ENCODE assay signal across 22 cellular contexts in genomic region chrX:54288989-54289388, GRCh38.
DNase-seq lines count a peak whose midpoint lies in the region; ATAC-seq, FAIRE-seq and TF ChIP-seq lines count a peak whose summit lies in the region.
"Had no signal": no experiment of that assay in that cellular context is flagged by ENCODE, and none has a peak within 500 bp of the region (broad histone marks: within the 10 kb centered on the region; RNA-seq: fewer than 3 reads in every experiment).

No MANE protein-coding gene starts in this region.

- no peak overlapping the region for H3K4me3 Mint-ChIP-seq in Caco-2 (ENCODE audit: unreplicated experiment)
- H3K4me3 Mint-ChIP-seq: B cell; CD4-positive, CD25-positive, alpha-beta regulatory T cell; CD8-positive, alpha-beta T cell had no signal

- no peak overlapping the region for H3K9ac ChIP-seq in K562 (ENCODE audit: insufficient read depth in 1 of 2, low read depth in 2 of 2, low read length in 2 of 2)
- H3K9ac ChIP-seq: BLaER1, GM23248 had no signal

- H3K79me2 ChIP-seq in K562 (ENCODE audit: control insufficient read depth, insufficient read depth, low read length) (no peaks in the 10 kb centered on the region), hepatocyte (no peaks in the 10 kb centered on the region)

- no peaks in the 10 kb centered on the region for H3K36me3 ChIP-seq in right atrium auricular region
- H3K36me3 ChIP-seq in K562 (ENCODE audit: control insufficient read depth, insufficient read depth, low read length) = no peaks in the 10 kb centered on the region
- H3K36me3 ChIP-seq in hepatocyte (replicated peaks; ENCODE audit: insufficient read depth, low read depth) = no peaks in the 10 kb centered on the region
- no peaks in the 10 kb centered on the region for H3K36me3 ChIP-seq in Caco-2 (ENCODE audit: control insufficient read depth, insufficient read depth, low read length)
- H3K36me3 ChIP-seq: BLaER1 had no signal

- POLR2A ChIA-PET in K562 (lab: Yijun Ruan, JAX) = no interaction called here
- POLR2A ChIA-PET in Caco-2 (lab: Charles Lee) = no interaction called here

- H3K27me3 Mint-ChIP-seq in Caco-2 (ENCODE audit: insufficient read depth, unreplicated experiment) = peaks cover 7% of the 10 kb centered on the region
- H3K27me3 Mint-ChIP-seq: B cell had no signal

- no peaks in the 10 kb centered on the region for H3K4me1 Mint-ChIP-seq in Caco-2 (ENCODE audit: low read depth, unreplicated experiment)
- H3K4me1 Mint-ChIP-seq: B cell; CD4-positive, CD25-positive, alpha-beta regulatory T cell had no signal

- no peaks in the 10 kb centered on the region for H3K9me1 ChIP-seq in K562 (ENCODE audit: control insufficient read depth, insufficient read depth, low read length)

- CTCF ChIA-PET in K562 (lab: Yijun Ruan, JAX; ENCODE audit: low intra/inter-chr PET ratio) (no interaction called here), Caco-2 (lab: Charles Lee) (no interaction called here)

- no peaks in the 10 kb centered on the region for H3K36me3 Mint-ChIP-seq in Caco-2 (ENCODE audit: insufficient read depth, unreplicated experiment)
- H3K36me3 Mint-ChIP-seq: CD4-positive, CD25-positive, alpha-beta regulatory T cell; CD8-positive, alpha-beta T cell had no signal

- H3K27ac Mint-ChIP-seq in Caco-2 (ENCODE audit: unreplicated experiment) = no peak overlapping the region
- H3K27ac Mint-ChIP-seq: B cell; CD4-positive, CD25-positive, alpha-beta regulatory T cell; CD8-positive, alpha-beta T cell had no signal

- TF ChIP-seq CTCF in right atrium auricular region (IDR thresholded peaks at IDR 0.05) = no peak
- TF ChIP-seq CTCF in K562 (IDR thresholded peaks at IDR 0.05 in 2 of 3, conservative IDR thresholded peaks at IDR 0.05 in 1 of 3; ENCODE audit: insufficient read depth in 2 of 3, low read depth in 1 of 3, low read length in 3 of 3) = no peak
- no peak for TF ChIP-seq CTCF in hepatocyte (IDR thresholded peaks at IDR 0.05; ENCODE audit: poor library complexity)
- no peak for TF ChIP-seq CTCF in Caco-2 (IDR thresholded peaks at IDR 0.05; ENCODE audit: insufficient read depth in 1 of 2, low read depth in 1 of 2, low read length in 1 of 2, severe bottlenecking in 1 of 2, unreplicated experiment in 1 of 2)

- H3K4me1 ChIP-seq in right atrium auricular region = no peaks in the 10 kb centered on the region
- H3K4me1 ChIP-seq in K562 (replicated peaks in 1 of 2; ENCODE audit: control insufficient read depth in 2 of 2, insufficient read depth in 2 of 2, low read length in 2 of 2) = no peaks in the 10 kb centered on the region
- no peaks in the 10 kb centered on the region for H3K4me1 ChIP-seq in hepatocyte (ENCODE audit: insufficient read depth)
- no peaks in the 10 kb centered on the region for H3K4me1 ChIP-seq in Caco-2
- H3K4me1 ChIP-seq: BLaER1 had no signal

- H3K4me2 ChIP-seq in K562 (ENCODE audit: insufficient read depth, low read length) (no peak overlapping the region), hepatocyte (no peak overlapping the region)
- H3K4me2 ChIP-seq: BLaER1 had no signal

- H3K27ac ChIP-seq in right atrium auricular region (no peak overlapping the region), K562 (ENCODE audit: extremely low read depth, low read depth, low read length) (no peak overlapping the region), hepatocyte (no peak overlapping the region)
- H3K27ac ChIP-seq: BLaER1, C4-2B, GM23248 had no signal

- H3K9me2 ChIP-seq in hepatocyte (replicated peaks; ENCODE audit: insufficient read depth) = no peaks in the 10 kb centered on the region

- BruUV-seq in K562 (replicated peaks; lab: Mats Ljungman, UMichigan) (no TSS peak), Caco-2 (replicated peaks; lab: Mats Ljungman, UMichigan) (no TSS peak)

- ATAC-seq in left ventricle myocardium superior = peak; percentile 52
- ATAC-seq in K562 = no peak
- ATAC-seq: CD8-positive, alpha-beta T cell had no signal

- in situ Hi-C loops in K562 (cut with MboI) = no loop called here

- FAIRE-seq in K562 (lab: Jason Lieb, UNC) = no peak
- FAIRE-seq: D721Med, G401.6, GM12892, GM19239, H1 had no signal

- H3K27me3 ChIP-seq in right atrium auricular region (no peaks in the 10 kb centered on the region), K562 (ENCODE audit: control insufficient read depth in 2 of 2, insufficient read depth in 2 of 2, low read length in 2 of 2) (peaks cover 3 to 5% of the 10 kb centered on the region in 2 experiments; a peak in 3 of 5 replicates), hepatocyte (no peaks in the 10 kb centered on the region), Caco-2 (replicated peaks; ENCODE audit: control insufficient read depth, insufficient read depth, low read length) (no peaks in the 10 kb centered on the region)

- intact Hi-C loops in left ventricle myocardium superior (cut with micrococcal nuclease) = no loop called here
- intact Hi-C loops in K562 (cut with micrococcal nuclease) = no loop called here
- intact Hi-C loops in Caco-2 (cut with micrococcal nuclease; ENCODE audit: unreplicated experiment) = no loop called here

- TF ChIP-seq EP300 in K562 (IDR thresholded peaks at IDR 0.05; ENCODE audit: low read length) = no peak

- no peaks in the 10 kb centered on the region for H3K9me3 Mint-ChIP-seq in Caco-2 (ENCODE audit: unreplicated experiment)
- H3K9me3 Mint-ChIP-seq: CD4-positive, CD25-positive, alpha-beta regulatory T cell; CD8-positive, alpha-beta T cell had no signal

- H2AFZ ChIP-seq in K562 (ENCODE audit: low read depth, low read length) (no peak overlapping the region), hepatocyte (no peak overlapping the region)
- H2AFZ ChIP-seq: GM23248 had no signal

- H3K9me3 ChIP-seq in right atrium auricular region (no peaks in the 10 kb centered on the region), K562 (replicated peaks; ENCODE audit: control insufficient read depth, insufficient read depth, low read depth, low read length) (no peaks in the 10 kb centered on the region), hepatocyte (ENCODE audit: low read depth) (no peaks in the 10 kb centered on the region), Caco-2 (no peaks in the 10 kb centered on the region)
- H3K9me3 ChIP-seq: BLaER1 had no signal

- H3K4me3 ChIP-seq in right atrium auricular region (no peak overlapping the region), K562 (no peak overlapping the region), hepatocyte (no peak overlapping the region), Caco-2 (ENCODE audit: low read depth, low read length) (no peak overlapping the region)
- H3K4me3 ChIP-seq: BLaER1, GM23248 had no signal

- TF ChIP-seq RAD21 in K562 (CRISPR knock-in tag; conservative IDR thresholded peaks at IDR 0.05 in 1 of 2, IDR thresholded peaks at IDR 0.05 in 1 of 2) = no peak

- DNase-seq in left ventricle myocardium superior (no peak), right atrium auricular region (ENCODE audit: low spot score) (no peak), K562 (ENCODE audit: extremely low read depth in 1 of 4, low spot score in 3 of 4) (no peak), hepatocyte (ENCODE audit: low spot score) (peak; percentile 20), pons (ENCODE audit: low spot score) (peak; percentile 0), Caco-2 (no peak), NCI-H1092 treated with DMSO at 0.1 percent for 48 hours (lab: John Stamatoyannopoulos, UW) (no peak), inferior parietal cortex (ENCODE audit: extremely low spot score) (no peak)
- DNase-seq: CD4-positive, CD25-positive, alpha-beta regulatory T cell; CD8-positive, alpha-beta T cell; DND-41; H7; HCEC 1CT had no signal

- WGBS in K562 (ENCODE audit: insufficient coverage, low coverage, missing lambda C conversion rate) = 0% methylated on average over 1 of the region's 2 CpGs
- WGBS in hepatocyte (ENCODE audit: low lambda C conversion rate, missing lambda C conversion rate) = 43% methylated on average over 2 of the region's 2 CpGs

- H4K20me1 ChIP-seq in K562 (replicated peaks; ENCODE audit: control insufficient read depth, insufficient read depth, low read length) = no peaks in the 10 kb centered on the region; the same call in 1 of the 2 replicates
- no peaks in the 10 kb centered on the region for H4K20me1 ChIP-seq in hepatocyte (ENCODE audit: insufficient read depth, poor library complexity, severe bottlenecking)
- H4K20me1 ChIP-seq: BLaER1 had no signal

- no peak for TF ChIP-seq POLR2A in K562 (conservative IDR thresholded peaks at IDR 0.05)

TF ChIP-seq in K562, 482 proteins besides CTCF, POLR2A, EP300 and RAD21 (continues in another document):
- peak; percentile 28; the same call in 1 of the 2 replicates for TF ChIP-seq BHLHE40 (IDR thresholded peaks at IDR 0.05; ENCODE audit: low read length)
- no peak for TF ChIP-seq SMARCA5 (IDR thresholded peaks at IDR 0.05)
- TF ChIP-seq ZNF830 (CRISPR knock-in tag; IDR thresholded peaks at IDR 0.05) = no peak
- TF ChIP-seq PTBP1 (IDR thresholded peaks at IDR 0.05; ENCODE audit: low read depth, low read length) = no peak
- no peak for TF ChIP-seq NR2C2 (CRISPR knock-in tag; IDR thresholded peaks at IDR 0.05)
- no peak for TF ChIP-seq NR2C2 (tag; IDR thresholded peaks at IDR 0.05)
- TF ChIP-seq DPF2 (IDR thresholded peaks at IDR 0.05) = no peak
- TF ChIP-seq HDAC1 (IDR thresholded peaks at IDR 0.05) = no peak
- TF ChIP-seq, protein P1, sequence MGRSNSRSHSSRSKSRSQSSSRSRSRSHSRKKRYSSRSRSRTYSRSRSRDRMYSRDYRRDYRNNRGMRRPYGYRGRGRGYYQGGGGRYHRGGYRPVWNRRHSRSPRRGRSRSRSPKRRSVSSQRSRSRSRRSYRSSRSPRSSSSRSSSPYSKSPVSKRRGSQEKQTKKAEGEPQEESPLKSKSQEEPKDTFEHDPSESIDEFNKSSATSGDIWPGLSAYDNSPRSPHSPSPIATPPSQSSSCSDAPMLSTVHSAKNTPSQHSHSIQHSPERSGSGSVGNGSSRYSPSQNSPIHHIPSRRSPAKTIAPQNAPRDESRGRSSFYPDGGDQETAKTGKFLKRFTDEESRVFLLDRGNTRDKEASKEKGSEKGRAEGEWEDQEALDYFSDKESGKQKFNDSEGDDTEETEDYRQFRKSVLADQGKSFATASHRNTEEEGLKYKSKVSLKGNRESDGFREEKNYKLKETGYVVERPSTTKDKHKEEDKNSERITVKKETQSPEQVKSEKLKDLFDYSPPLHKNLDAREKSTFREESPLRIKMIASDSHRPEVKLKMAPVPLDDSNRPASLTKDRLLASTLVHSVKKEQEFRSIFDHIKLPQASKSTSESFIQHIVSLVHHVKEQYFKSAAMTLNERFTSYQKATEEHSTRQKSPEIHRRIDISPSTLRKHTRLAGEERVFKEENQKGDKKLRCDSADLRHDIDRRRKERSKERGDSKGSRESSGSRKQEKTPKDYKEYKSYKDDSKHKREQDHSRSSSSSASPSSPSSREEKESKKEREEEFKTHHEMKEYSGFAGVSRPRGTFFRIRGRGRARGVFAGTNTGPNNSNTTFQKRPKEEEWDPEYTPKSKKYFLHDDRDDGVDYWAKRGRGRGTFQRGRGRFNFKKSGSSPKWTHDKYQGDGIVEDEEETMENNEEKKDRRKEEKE (IDR thresholded peaks at IDR 0.05; ENCODE audit: borderline replicate concordance in 1 of 2, control insufficient read depth in 1 of 2, low read depth in 2 of 2, low read length in 1 of 2) = no peak
- no peak for TF ChIP-seq ZC3H8 (IDR thresholded peaks at IDR 0.05)
- TF ChIP-seq MEF2D (tag; conservative IDR thresholded peaks at IDR 0.05; ENCODE audit: low read depth) = no peak
- no peak for TF ChIP-seq RFX1 (IDR thresholded peaks at IDR 0.05)
- TF ChIP-seq HCFC1 (IDR thresholded peaks at IDR 0.05; ENCODE audit: low read depth, low read length) = no peak

Comparison
In these comparisons a context has a peak if more than half of its experiments do, and no peak if none do; other contexts are left out.
1. DNase-seq: peak in hepatocyte (single experiment) and pons (single experiment); none in left ventricle myocardium superior (single experiment), right atrium auricular region (single experiment), K562 (0 of 4), Caco-2 (0 of 2), NCI-H1092 treated with DMSO at 0.1 percent for 48 hours (single experiment) and inferior parietal cortex (single experiment).